ENCODE assay signal across 2 cellular contexts in the genomic region with DNA sequence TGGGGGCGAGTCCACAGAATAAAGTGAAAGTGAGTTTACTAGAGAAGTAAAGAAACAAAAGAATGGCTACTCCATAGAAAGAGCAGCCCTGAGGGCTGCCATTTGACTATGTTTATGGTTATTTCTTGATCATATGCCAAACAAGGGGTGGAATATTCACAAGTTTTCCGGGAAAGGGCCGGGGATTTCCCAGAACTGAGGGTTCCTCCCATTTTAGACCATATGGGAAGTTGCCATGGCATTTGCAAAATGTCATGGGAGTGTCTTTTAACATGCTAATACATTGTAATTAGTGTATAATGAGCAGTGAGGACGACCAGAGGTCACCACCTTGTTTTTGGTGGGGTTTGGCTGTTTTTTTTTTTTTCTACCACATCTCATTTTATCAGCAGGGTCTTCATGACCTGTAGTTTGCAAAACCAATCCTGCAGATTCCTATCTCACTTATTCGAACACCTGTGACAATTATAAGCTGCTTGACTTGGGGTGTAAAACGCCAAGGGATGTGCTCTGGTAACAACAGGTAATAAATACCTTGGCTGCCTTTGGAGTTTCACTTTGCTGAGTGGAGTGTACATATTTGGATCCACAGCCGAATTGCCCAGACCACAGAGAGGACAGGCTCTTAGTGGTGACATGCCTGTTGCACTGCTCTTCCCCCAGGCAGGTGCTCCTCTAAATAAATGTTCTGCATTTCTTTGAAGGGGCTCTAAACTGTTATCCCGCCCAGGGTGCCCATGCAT.
TF ChIP-seq lines count a peak whose summit lies in the region.

No MANE protein-coding gene starts in this region.

TF ChIP-seq in A549, 52 proteins besides CTCF, POLR2A, EP300 and RAD21:
- TF ChIP-seq RFX5 (IDR thresholded peaks at IDR 0.05) (no peak), RARB (CRISPR knock-in tag; IDR thresholded peaks at IDR 0.05) (no peak), FOSB (CRISPR knock-in tag; IDR thresholded peaks at IDR 0.05) (no peak), HOXB13 (CRISPR knock-in tag; IDR thresholded peaks at IDR 0.05; ENCODE audit: low read depth) (no peak), FOSL2 (IDR thresholded peaks at IDR 0.05) (no peak), FOSL2 (CRISPR knock-in tag; IDR thresholded peaks at IDR 0.05) (no peak), CHD2 (IDR thresholded peaks at IDR 0.05; ENCODE audit: low read length, partially characterized antibody) (no peak), POLR2AphosphoS2 (conservative IDR thresholded peaks at IDR 0.05; ENCODE audit: low read length) (no peak), CBX8 (IDR thresholded peaks at IDR 0.05) (no peak), BHLHE40 (IDR thresholded peaks at IDR 0.05; ENCODE audit: low read depth, low read length) (no peak), HOXA7 (CRISPR knock-in tag; IDR thresholded peaks at IDR 0.05) (no peak), FOXS1 (CRISPR knock-in tag; IDR thresholded peaks at IDR 0.05) (no peak), ZFP36 (IDR thresholded peaks at IDR 0.05; ENCODE audit: borderline replicate concordance, partially characterized antibody) (no peak), HEYL (CRISPR knock-in tag; IDR thresholded peaks at IDR 0.05) (no peak), HDAC2 (IDR thresholded peaks at IDR 0.05) (no peak)
- TF ChIP-seq, protein P1, sequence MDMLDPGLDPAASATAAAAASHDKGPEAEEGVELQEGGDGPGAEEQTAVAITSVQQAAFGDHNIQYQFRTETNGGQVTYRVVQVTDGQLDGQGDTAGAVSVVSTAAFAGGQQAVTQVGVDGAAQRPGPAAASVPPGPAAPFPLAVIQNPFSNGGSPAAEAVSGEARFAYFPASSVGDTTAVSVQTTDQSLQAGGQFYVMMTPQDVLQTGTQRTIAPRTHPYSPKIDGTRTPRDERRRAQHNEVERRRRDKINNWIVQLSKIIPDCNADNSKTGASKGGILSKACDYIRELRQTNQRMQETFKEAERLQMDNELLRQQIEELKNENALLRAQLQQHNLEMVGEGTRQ (IDR thresholded peaks at IDR 0.05), result no peak
- TF ChIP-seq, protein P2, sequence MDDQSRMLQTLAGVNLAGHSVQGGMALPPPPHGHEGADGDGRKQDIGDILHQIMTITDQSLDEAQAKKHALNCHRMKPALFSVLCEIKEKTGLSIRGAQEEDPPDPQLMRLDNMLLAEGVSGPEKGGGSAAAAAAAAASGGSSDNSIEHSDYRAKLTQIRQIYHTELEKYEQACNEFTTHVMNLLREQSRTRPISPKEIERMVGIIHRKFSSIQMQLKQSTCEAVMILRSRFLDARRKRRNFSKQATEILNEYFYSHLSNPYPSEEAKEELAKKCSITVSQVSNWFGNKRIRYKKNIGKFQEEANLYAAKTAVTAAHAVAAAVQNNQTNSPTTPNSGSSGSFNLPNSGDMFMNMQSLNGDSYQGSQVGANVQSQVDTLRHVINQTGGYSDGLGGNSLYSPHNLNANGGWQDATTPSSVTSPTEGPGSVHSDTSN (IDR thresholded peaks at IDR 0.05), result no peak

TF ChIP-seq in SK-N-SH, 30 proteins besides CTCF, POLR2A, EP300 and RAD21:
- TF ChIP-seq EZH2phosphoT487 (IDR thresholded peaks at IDR 0.05; ENCODE audit: borderline replicate concordance, low read depth) (no peak), SIN3A (IDR thresholded peaks at IDR 0.05; ENCODE audit: borderline replicate concordance, low read depth, low read length) (no peak), TEAD4 (IDR thresholded peaks at IDR 0.05; ENCODE audit: borderline replicate concordance, insufficient read depth) (no peak), MXI1 (IDR thresholded peaks at IDR 0.05; ENCODE audit: low read depth, low read length) (no peak), RXRA (IDR thresholded peaks at IDR 0.05; ENCODE audit: borderline replicate concordance, low read depth) (no peak), ELF1 (IDR thresholded peaks at IDR 0.05) (no peak), SMC3 (IDR thresholded peaks at IDR 0.05; ENCODE audit: low read depth, low read length) (no peak), GABPA (IDR thresholded peaks at IDR 0.05; ENCODE audit: low read depth) (no peak), CHD2 (IDR thresholded peaks at IDR 0.05; ENCODE audit: low read length, partially characterized antibody) (no peak), NRF1 (IDR thresholded peaks at IDR 0.05; ENCODE audit: low read depth, low read length) (no peak), GATA2 (CRISPR knock-in tag; IDR thresholded peaks at IDR 0.05) (no peak), MEF2A (IDR thresholded peaks at IDR 0.05; ENCODE audit: borderline replicate concordance, low read depth) (no peak)
- TF ChIP-seq, protein P3, sequence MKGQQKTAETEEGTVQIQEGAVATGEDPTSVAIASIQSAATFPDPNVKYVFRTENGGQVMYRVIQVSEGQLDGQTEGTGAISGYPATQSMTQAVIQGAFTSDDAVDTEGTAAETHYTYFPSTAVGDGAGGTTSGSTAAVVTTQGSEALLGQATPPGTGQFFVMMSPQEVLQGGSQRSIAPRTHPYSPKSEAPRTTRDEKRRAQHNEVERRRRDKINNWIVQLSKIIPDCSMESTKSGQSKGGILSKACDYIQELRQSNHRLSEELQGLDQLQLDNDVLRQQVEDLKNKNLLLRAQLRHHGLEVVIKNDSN (IDR thresholded peaks at IDR 0.05; ENCODE audit: borderline replicate concordance, low read depth), result no peak
- TF ChIP-seq, protein P1 (IDR thresholded peaks at IDR 0.05; ENCODE audit: borderline replicate concordance, low read depth, low read length), result no peak
- TF ChIP-seq, protein P2 (IDR thresholded peaks at IDR 0.05), result no peak
